Comparison of ENCODE assay signal across 27 cellular contexts in genomic region chr2:53874401-53874950, GRCh38.
"Had no signal": no experiment of that assay in that cellular context is flagged by ENCODE, and none has a peak within 500 bp of the region (broad histone marks: within the 10 kb centered on the region; RNA-seq: fewer than 3 reads in every experiment).

No MANE protein-coding gene starts in this region.

- H3K4me1 Mint-ChIP-seq: mesothelial cell of epicardium, naive B cell, neural progenitor cell had no signal

- H3K4me2 ChIP-seq: neural progenitor cell, smooth muscle cell had no signal

- H2AFZ ChIP-seq: neural progenitor cell, parathyroid adenoma had no signal

- H3K27ac Mint-ChIP-seq: mesothelial cell of epicardium; nephron progenitor cell; neural progenitor cell; stimulated activated naive CD8-positive, alpha-beta T cell treated with anti-CD3 and anti-CD28 coated beads, Interleukin-15, Interleukin-2, amounts not matched to agents 100 ng/mL and 50 ng/mL, for 24 hours had no signal

- ATAC-seq: natural killer cell, right lobe of liver had no signal

- H3K9ac ChIP-seq: neural progenitor cell, parathyroid adenoma had no signal

- H3K79me2 ChIP-seq: parathyroid adenoma had no signal

- H3K4me1 ChIP-seq: left ventricle myocardium inferior, neural progenitor cell, parathyroid adenoma, right atrium auricular region, right lobe of liver, suprapubic skin, tibial artery, upper lobe of left lung, vagina had no signal

- H3K4me3 ChIP-seq: left ventricle myocardium inferior, lung, neural progenitor cell, right atrium auricular region, right lobe of liver, smooth muscle cell, suprapubic skin, thoracic aorta, tibial artery, upper lobe of left lung, vagina had no signal

- H3K9me3 ChIP-seq: left ventricle myocardium inferior, neutrophil, right atrium auricular region, right lobe of liver, suprapubic skin, thoracic aorta, tibial artery, upper lobe of left lung, vagina had no signal

- H3K9me3 Mint-ChIP-seq: naive B cell; natural killer cell; nephron progenitor cell; neural progenitor cell; stimulated activated naive CD8-positive, alpha-beta T cell treated with anti-CD3 and anti-CD28 coated beads, Interleukin-15, Interleukin-2, amounts not matched to agents 100 ng/mL and 50 ng/mL, for 24 hours had no signal

- H3K27ac ChIP-seq: left ventricle myocardium inferior, neural progenitor cell, neutrophil, parathyroid adenoma, right atrium auricular region, right lobe of liver, suprapubic skin, thoracic aorta, tibial artery, upper lobe of left lung, vagina had no signal

- DNase-seq: hypothalamus; islet precursor cell; left ventricle myocardium inferior; mesendoderm; naive B cell; natural killer cell; nephron progenitor cell; occipital lobe; right lobe of liver; stimulated activated CD4-positive, alpha-beta T cell treated with anti-CD3 and anti-CD28 coated beads, Interleukin-1b, Interleukin-23, amount 100 ng/mL, for 48 hours; stimulated activated CD4-positive, alpha-beta T cell treated with anti-CD3 and anti-CD28 coated beads, Interleukin-2, amount 100 ng/mL, for 48 hours; stimulated activated CD4-positive, alpha-beta T cell treated with anti-CD3 and anti-CD28 coated beads, Interleukin-4, amount 100 ng/mL, for 4 hours; stimulated activated CD8-positive, alpha-beta memory T cell treated with anti-CD3 and anti-CD28 coated beads, Interleukin-4, amount 100 ng/mL, for 48 hours; stimulated activated naive CD4-positive, alpha-beta T cell; tibial artery; upper lobe of left lung had no signal

- H3K27me3 ChIP-seq: neural progenitor cell, neutrophil, right atrium auricular region, right lobe of liver, suprapubic skin, tibial artery, upper lobe of left lung, vagina had no signal

- H3K4me3 Mint-ChIP-seq: mesothelial cell of epicardium; naive B cell; natural killer cell; nephron progenitor cell; neural progenitor cell; stimulated activated naive CD8-positive, alpha-beta T cell treated with anti-CD3 and anti-CD28 coated beads, Interleukin-15, Interleukin-2, amounts not matched to agents 100 ng/mL and 50 ng/mL, for 24 hours had no signal
